11 cellular contexts compared by ENCODE assay signal in genomic region chr7:94297397-94297838, GRCh38.
DNase-seq lines count a peak whose midpoint lies in the region; ATAC-seq and TF ChIP-seq lines count a peak whose summit lies in the region.
"Had no signal": no experiment of that assay in that cellular context is flagged by ENCODE, and none has a peak within 500 bp of the region (broad histone marks: within the 10 kb centered on the region; RNA-seq: fewer than 3 reads in every experiment).

No MANE protein-coding gene starts in this region.

- TF ChIP-seq CTCF in HFFc6 (IDR thresholded peaks at IDR 0.05) (no peak), choroid plexus epithelial cell (conservative IDR thresholded peaks at IDR 0.05; ENCODE audit: low read depth, low read length) (no peak), lower leg skin (IDR thresholded peaks at IDR 0.05) (no peak), testis (IDR thresholded peaks at IDR 0.05) (no peak)

- no peak for ATAC-seq in GM19395 (IDR thresholded peaks at IDR 0.05; ENCODE audit: unreplicated experiment)
- no peak for ATAC-seq in HG02981 (IDR thresholded peaks at IDR 0.05; ENCODE audit: unreplicated experiment)
- no peak for ATAC-seq in GM19324 (IDR thresholded peaks at IDR 0.05; ENCODE audit: low FRiP score, unreplicated experiment)
- ATAC-seq in HG03045 (IDR thresholded peaks at IDR 0.05; ENCODE audit: unreplicated experiment): no peak

- H3K36me3 Mint-ChIP-seq in HFFc6 (ENCODE audit: low read depth): no peaks in the 10 kb centered on the region

- H3K4me3 ChIP-seq in choroid plexus epithelial cell (ENCODE audit: low read depth, low read length) (peak overlapping the region; percentile 0), lower leg skin (ENCODE audit: low read depth, poor library complexity, severe bottlenecking) (no peak overlapping the region), testis (no peak overlapping the region)

- intact Hi-C loops in lower leg skin (cut with DNase I; ENCODE audit: low total_unique reads) (no loop called here), testis (cut with DNase I; ENCODE audit: low total_unique reads) (loop anchor here (5.0 kb wide), 1 partner anchor 100 kb away; no protein-coding TSS in a partner anchor)

- DNase-seq in HFFc6: peak; percentile 97
- peak; percentile 95 for DNase-seq in choroid plexus epithelial cell (ENCODE audit: low read depth)
- DNase-seq in lower leg skin (ENCODE audit: low spot score in 2 of 2): peak; percentile 65 to 90
- peak; percentile 59 for DNase-seq in testis
- DNase-seq: glutamatergic neuron, NCI-H2107 had no signal

- H3K9me3 Mint-ChIP-seq in HFFc6: no peaks in the 10 kb centered on the region
- H3K9me3 Mint-ChIP-seq: T-helper 1 cell treated with Interleukin-12 subunit alpha and Interleukin-12 subunit beta and Interleukin-4 antibody, amounts not matched to agents 30 μg/mL and 1 μg/mL, for 36 hours had no signal

- H3K36me3 ChIP-seq in testis (ENCODE audit: low read depth, missing control alignments): no peaks in the 10 kb centered on the region

- H3K27ac Mint-ChIP-seq in HFFc6: peak overlapping the region; percentile 99
- H3K27ac Mint-ChIP-seq: T-helper 1 cell treated with Interleukin-12 subunit alpha and Interleukin-12 subunit beta and Interleukin-4 antibody, amounts not matched to agents 30 μg/mL and 1 μg/mL, for 36 hours had no signal

- H3K9me3 ChIP-seq in testis: no peaks in the 10 kb centered on the region

- peaks cover 52% of the 10 kb centered on the region for H3K4me1 ChIP-seq in testis

- H3K27ac ChIP-seq in testis: peak overlapping the region; percentile 53 to 80

- WGBS in lower leg skin, 2 donors: 21 to 28% methylated on average over 5 of the region's 5 CpGs
- 30 to 53% methylated on average over 5 of the region's 5 CpGs for WGBS in testis, 2 donors

- H3K27me3 Mint-ChIP-seq in HFFc6 (ENCODE audit: insufficient read depth): peaks cover 5% of the 10 kb centered on the region; the same call in 1 of the 2 replicates

- H3K4me3 Mint-ChIP-seq in HFFc6: peak overlapping the region; percentile 86
- H3K4me3 Mint-ChIP-seq: T-helper 1 cell treated with Interleukin-12 subunit alpha and Interleukin-12 subunit beta and Interleukin-4 antibody, amounts not matched to agents 30 μg/mL and 1 μg/mL, for 36 hours had no signal

- no peaks in the 10 kb centered on the region for H3K27me3 ChIP-seq in testis

- H3K4me1 Mint-ChIP-seq in HFFc6 (ENCODE audit: low read depth): peaks cover 86% of the 10 kb centered on the region

- TF ChIP-seq POLR2A in lower leg skin (IDR thresholded peaks at IDR 0.05) (no peak), testis (IDR thresholded peaks at IDR 0.05) (no peak)
